19 cellular contexts compared by ENCODE assay signal in genomic region chr14:22185191-22185590, GRCh38.
A peak's percentile ranks its signal among the peaks of the same experiment; 100 is the strongest.
DNase-seq lines count a peak whose midpoint lies in the region; ATAC-seq and TF ChIP-seq lines count a peak whose summit lies in the region.
"Had no signal": no experiment of that assay in that cellular context is flagged by ENCODE, and none has a peak within 500 bp of the region (broad histone marks: within the 10 kb centered on the region; RNA-seq: fewer than 3 reads in every experiment).

No MANE protein-coding gene starts in this region.

- no peaks in the 10 kb centered on the region for H3K27me3 ChIP-seq in RWPE2 (ENCODE audit: insufficient read depth, poor library complexity, severe bottlenecking)
- peaks cover 4% of the 10 kb centered on the region for H3K27me3 ChIP-seq in fibroblast of lung (ENCODE audit: control insufficient read depth, insufficient read depth, low read length)
- no peaks in the 10 kb centered on the region for H3K27me3 ChIP-seq in neural progenitor cell
- H3K27me3 ChIP-seq in thyroid gland, result no peaks in the 10 kb centered on the region
- H3K27me3 ChIP-seq: BLaER1 had no signal

- H3K27me3 Mint-ChIP-seq in neural progenitor cell (ENCODE audit: insufficient read depth, low read depth), result no peaks in the 10 kb centered on the region

- H3K9me3 ChIP-seq in RWPE2 (ENCODE audit: severe bottlenecking) (no peaks in the 10 kb centered on the region), fibroblast of lung (ENCODE audit: control insufficient read depth, insufficient read depth, low read depth, low read length) (no peaks in the 10 kb centered on the region), neural progenitor cell (ENCODE audit: low read depth) (no peaks in the 10 kb centered on the region), thyroid gland (no peaks in the 10 kb centered on the region)
- H3K9me3 ChIP-seq: BLaER1, prostate gland had no signal

- no peaks in the 10 kb centered on the region for H3K4me1 Mint-ChIP-seq in neural progenitor cell
- H3K4me1 Mint-ChIP-seq: naive B cell had no signal

- H3K4me3 Mint-ChIP-seq in neural progenitor cell, result no peak overlapping the region
- H3K4me3 Mint-ChIP-seq: naive B cell had no signal

- no peak for TF ChIP-seq POLR2A in thyroid gland (IDR thresholded peaks at IDR 0.05)

- no peak overlapping the region for H3K4me3 ChIP-seq in RWPE2 (ENCODE audit: severe bottlenecking)
- H3K4me3 ChIP-seq in fibroblast of lung (replicated peaks in 1 of 4; ENCODE audit: control extremely low read depth in 1 of 4, insufficient read depth in 1 of 4, low read depth in 3 of 4, low read length in 4 of 4), result no peak overlapping the region
- no peak overlapping the region for H3K4me3 ChIP-seq in neural progenitor cell
- no peak overlapping the region for H3K4me3 ChIP-seq in thyroid gland (replicated peaks in 1 of 3)
- H3K4me3 ChIP-seq: BLaER1, prostate gland had no signal

- H3K4me2 ChIP-seq in fibroblast of lung (ENCODE audit: extremely low read depth, insufficient read depth, low read length), result no peak overlapping the region
- H3K4me2 ChIP-seq in neural progenitor cell, result no peak overlapping the region
- H3K4me2 ChIP-seq: BLaER1 had no signal

- H3K79me2 ChIP-seq in fibroblast of lung (ENCODE audit: control insufficient read depth, insufficient read depth, low read length) (no peaks in the 10 kb centered on the region), neural progenitor cell (ENCODE audit: low read depth) (no peaks in the 10 kb centered on the region)

- H3K9me3 Mint-ChIP-seq in neural progenitor cell, result no peaks in the 10 kb centered on the region
- H3K9me3 Mint-ChIP-seq: naive B cell had no signal

- H3K36me3 ChIP-seq in RWPE2 (ENCODE audit: low read depth), result no peaks in the 10 kb centered on the region
- H3K36me3 ChIP-seq in fibroblast of lung (ENCODE audit: control insufficient read depth, insufficient read depth, low read length), result no peaks in the 10 kb centered on the region
- H3K36me3 ChIP-seq in neural progenitor cell, result no peaks in the 10 kb centered on the region
- no peaks in the 10 kb centered on the region for H3K36me3 ChIP-seq in thyroid gland
- H3K36me3 ChIP-seq: BLaER1, prostate gland had no signal

- 33 to 38% methylated on average over 1 of the region's 1 CpG for WGBS in thyroid gland, 2 donors

- no peak overlapping the region for H3K9ac ChIP-seq in fibroblast of lung (ENCODE audit: insufficient read depth, low read length)
- no peak overlapping the region for H3K9ac ChIP-seq in neural progenitor cell
- H3K9ac ChIP-seq: BLaER1 had no signal

- DNase-seq in H4 (ENCODE audit: low spot score), result peak; percentile 16
- no peak for DNase-seq in RWPE2 (ENCODE audit: low spot score)
- DNase-seq in fibroblast of lung (ENCODE audit: low read depth in 2 of 2), result peak; percentile 3 to 46
- DNase-seq in neural progenitor cell (ENCODE audit: low spot score), result no peak
- no peak for DNase-seq in NCI-H2227 treated with DMSO at 0.1 percent for 48 hours (lab: John Stamatoyannopoulos, UW)
- DNase-seq in activated effector memory CD4-positive, alpha-beta T cell treated with Interleukin-2 at 50 U/mL for 16 hours, result no peak
- DNase-seq in thyroid gland, result no peak
- DNase-seq: activated CD4-positive, alpha-beta T cell treated with anti-CD3 and anti-CD28 coated beads for 48 hours; activated T-cell treated with anti-CD3 and anti-CD28 coated beads, Interleukin-2, amount 50 U/mL, for 1 hour; cerebellar nuclear complex; DMS79; left ventricle myocardium superior; naive B cell; NCI-H1930; NCI-H526 had no signal

- TF ChIP-seq CTCF in RWPE2 (IDR thresholded peaks at IDR 0.05; ENCODE audit: poor library complexity, severe bottlenecking), result no peak
- no peak for TF ChIP-seq CTCF in fibroblast of lung (conservative IDR thresholded peaks at IDR 0.05 in 1 of 2, IDR thresholded peaks at IDR 0.05 in 1 of 2; ENCODE audit: low read depth in 1 of 2, low read length in 2 of 2)
- peak; percentile 19 for TF ChIP-seq CTCF in neural progenitor cell (IDR thresholded peaks at IDR 0.05)
- no peak for TF ChIP-seq CTCF in thyroid gland (IDR thresholded peaks at IDR 0.05)

- H3K36me3 Mint-ChIP-seq in neural progenitor cell, result no peaks in the 10 kb centered on the region
- H3K36me3 Mint-ChIP-seq: naive B cell had no signal

- no peak overlapping the region for H3K27ac Mint-ChIP-seq in neural progenitor cell
- H3K27ac Mint-ChIP-seq: naive B cell had no signal

- H2AFZ ChIP-seq in fibroblast of lung (ENCODE audit: low read length), result no peak overlapping the region
- H2AFZ ChIP-seq in neural progenitor cell (replicated peaks), result no peak overlapping the region

- intact Hi-C loops in thyroid gland (cut with DNase I), result no loop called here

- H3K27ac ChIP-seq in RWPE2 (ENCODE audit: poor library complexity, severe bottlenecking), result no peak overlapping the region
- no peak overlapping the region for H3K27ac ChIP-seq in fibroblast of lung (ENCODE audit: insufficient read depth, low read length)
- no peak overlapping the region for H3K27ac ChIP-seq in neural progenitor cell
- no peak overlapping the region for H3K27ac ChIP-seq in thyroid gland
- H3K27ac ChIP-seq: BLaER1, prostate gland, RWPE1 had no signal

- H3K4me1 ChIP-seq in RWPE2 (ENCODE audit: insufficient read depth, poor library complexity, severe bottlenecking), result no peaks in the 10 kb centered on the region
- H3K4me1 ChIP-seq in fibroblast of lung (ENCODE audit: control insufficient read depth, extremely low read depth, insufficient read depth, low read length), result peaks cover 2% of the 10 kb centered on the region
- H3K4me1 ChIP-seq in neural progenitor cell, result peaks cover 3% of the 10 kb centered on the region
- no peaks in the 10 kb centered on the region for H3K4me1 ChIP-seq in thyroid gland
- H3K4me1 ChIP-seq: BLaER1, prostate gland had no signal

- H4K20me1 ChIP-seq in fibroblast of lung (ENCODE audit: control insufficient read depth, extremely low read depth, insufficient read depth, low read length) (no peaks in the 10 kb centered on the region), neural progenitor cell (ENCODE audit: low read depth) (no peaks in the 10 kb centered on the region)
- H4K20me1 ChIP-seq: BLaER1 had no signal

- ATAC-seq in RWPE2 (ENCODE audit: low read depth), result 0 out of 3 replicates have a peak, but pooled peaks have one; percentile 33
- ATAC-seq in HG03354 (IDR thresholded peaks at IDR 0.05; ENCODE audit: poor library complexity, severe bottlenecking, unreplicated experiment), result no peak
- ATAC-seq: left ventricle myocardium superior had no signal

- H3F3A ChIP-seq in neural progenitor cell (ENCODE audit: low read depth), result no peaks in the 10 kb centered on the region

Comparison
In these comparisons a context has a peak if more than half of its experiments do, and no peak if none do; other contexts are left out.
1. DNase-seq: peak in H4 (single experiment) and fibroblast of lung (2 of 2); none in RWPE2 (single experiment), neural progenitor cell (single experiment), NCI-H2227 treated with DMSO at 0.1 percent for 48 hours (single experiment), activated effector memory CD4-positive, alpha-beta T cell treated with Interleukin-2 at 50 U/mL for 16 hours (single experiment) and thyroid gland (0 of 2).